8 cellular contexts compared by ENCODE assay signal in genomic region chr17:64781394-64781793, GRCh38.
DNase-seq lines count a peak whose midpoint lies in the region; ATAC-seq and TF ChIP-seq lines count a peak whose summit lies in the region.

No MANE protein-coding gene starts in this region.

- H3K4me1 Mint-ChIP-seq in type B pancreatic cell (ENCODE audit: unreplicated experiment), result peaks cover 16% of the 10 kb centered on the region

- H3K4me3 ChIP-seq in coronary artery, result peak overlapping the region; percentile 65

- peak overlapping the region in 1 of 2 donors; percentile 61 for H3K27ac ChIP-seq in coronary artery

- H3K27me3 Mint-ChIP-seq in type B pancreatic cell, result peaks cover 45% of the 10 kb centered on the region

- ATAC-seq in activated CD4-positive, CD25-positive, alpha-beta regulatory T cell treated with anti-CD3 and anti-CD28 coated beads, Interleukin-2, amount 50 U/mL, for 24 hours, result peak; percentile 11 to 30
- ATAC-seq in GM19324 (IDR thresholded peaks at IDR 0.05; ENCODE audit: low FRiP score, unreplicated experiment) (no peak), GM21717 (IDR thresholded peaks at IDR 0.05; ENCODE audit: unreplicated experiment) (no peak)

- DNase-seq in activated CD4-positive, CD25-positive, alpha-beta regulatory T cell (lab: John Stamatoyannopoulos, UW), result no peak
- peak in 3 of 5 experiments; percentile 27 to 68 (median 46) for DNase-seq in T-helper 2 cell
- no peak for DNase-seq in coronary artery (ENCODE audit: low spot score)
- peak; percentile 81 to 85 for DNase-seq in lung microvascular endothelial cell (ENCODE audit: low read depth in 2 of 2)
- no peak for DNase-seq in type B pancreatic cell (ENCODE audit: extremely low spot score, unreplicated experiment)

- no peaks in the 10 kb centered on the region for H3K9me3 Mint-ChIP-seq in type B pancreatic cell

- peaks cover 9% of the 10 kb centered on the region for H3K36me3 Mint-ChIP-seq in type B pancreatic cell

- H3K27ac Mint-ChIP-seq in type B pancreatic cell, result peak overlapping the region; percentile 90

- H3K4me3 Mint-ChIP-seq in type B pancreatic cell, result peak overlapping the region; percentile 81

- no peak for TF ChIP-seq CTCF in coronary artery (IDR thresholded peaks at IDR 0.05)
- TF ChIP-seq CTCF in type B pancreatic cell (conservative IDR thresholded peaks at IDR 0.05), result no peak

Comparison
In these comparisons a context has a peak if more than half of its experiments do, and no peak if none do; other contexts are left out.
1. ATAC-seq: peak in activated CD4-positive, CD25-positive, alpha-beta regulatory T cell treated with anti-CD3 and anti-CD28 coated beads, Interleukin-2, amount 50 U/mL, for 24 hours (2 of 2); none in GM19324 (single experiment) and GM21717 (single experiment).
2. DNase-seq: peak in T-helper 2 cell (3 of 5) and lung microvascular endothelial cell (2 of 2); none in activated CD4-positive, CD25-positive, alpha-beta regulatory T cell (0 of 4), coronary artery (single experiment) and type B pancreatic cell (single experiment).